Comparison of ENCODE assay signal across 8 cellular contexts in genomic region chr19:940591-941291, GRCh38. TPM values are rescaled to one million over a fixed set of nuclear protein-coding genes. Genes with fewer than 3 reads are reported as not detected.
DNase-seq lines count a peak whose midpoint lies in the region; ATAC-seq and TF ChIP-seq lines count a peak whose summit lies in the region.

No MANE protein-coding gene starts in this region.

- no peak for TF ChIP-seq POLR2A in gastroesophageal sphincter (IDR thresholded peaks at IDR 0.05)
- no peak for TF ChIP-seq POLR2A in prostate gland (IDR thresholded peaks at IDR 0.05)

- H3K36me3 Mint-ChIP-seq in activated T-helper 2 cell treated with anti-CD3 and anti-CD28 coated beads, Interferon-gamma antibody, Interleukin-2, Interleukin-4, amounts not matched to agents 10 μg/mL and 5 μg/mL and 100 μg/mL, durations not matched to agents 14 hours and 24 hours and 36 hours (ENCODE audit: low read depth), result peaks cover 33% of the 10 kb centered on the region

- no peaks in the 10 kb centered on the region for H3K9me3 Mint-ChIP-seq in activated T-helper 2 cell treated with anti-CD3 and anti-CD28 coated beads, Interferon-gamma antibody, Interleukin-2, Interleukin-4, amounts not matched to agents 10 μg/mL and 5 μg/mL and 100 μg/mL, durations not matched to agents 14 hours and 24 hours and 36 hours

- H3K4me1 ChIP-seq in PC-9 (replicated peaks; ENCODE audit: insufficient read depth), result peaks cover 31% of the 10 kb centered on the region
- H3K4me1 ChIP-seq in gastroesophageal sphincter, result peaks cover 0 to 33% (median 4%) of the 10 kb centered on the region in 3 donors
- peaks cover 3% of the 10 kb centered on the region for H3K4me1 ChIP-seq in prostate gland (replicated peaks)

- no peaks in the 10 kb centered on the region for H3K9me2 ChIP-seq in PC-9 (ENCODE audit: insufficient read depth)

- CTCF ChIA-PET in PC-9 (lab: Charles Lee), result interaction anchor here (0.6 kb wide), 1 partner anchor 54 kb away, joined by 4 read pairs; no protein-coding TSS in a partner anchor

- H3K4me3 ChIP-seq in AG09309 (ENCODE audit: control insufficient read depth, low read depth, low read length), result peak overlapping the region; percentile 33
- peak overlapping the region; percentile 35; the same call in 1 of the 2 replicates for H3K4me3 ChIP-seq in PC-9
- peak overlapping the region; percentile 1 to 48 for H3K4me3 ChIP-seq in gastroesophageal sphincter
- peak overlapping the region; percentile 24 to 27 for H3K4me3 ChIP-seq in prostate gland

- peak overlapping the region; percentile 69 for H3K4me3 Mint-ChIP-seq in activated T-helper 2 cell treated with anti-CD3 and anti-CD28 coated beads, Interferon-gamma antibody, Interleukin-2, Interleukin-4, amounts not matched to agents 10 μg/mL and 5 μg/mL and 100 μg/mL, durations not matched to agents 14 hours and 24 hours and 36 hours (ENCODE audit: low read depth)

- peaks cover 3% of the 10 kb centered on the region for H3K27me3 Mint-ChIP-seq in activated T-helper 2 cell treated with anti-CD3 and anti-CD28 coated beads, Interferon-gamma antibody, Interleukin-2, Interleukin-4, amounts not matched to agents 10 μg/mL and 5 μg/mL and 100 μg/mL, durations not matched to agents 14 hours and 24 hours and 36 hours (ENCODE audit: low read depth)

- peaks cover 32% of the 10 kb centered on the region for H3F3A ChIP-seq in PC-9 (ENCODE audit: insufficient read depth, low read depth)

- peaks cover 38% of the 10 kb centered on the region for H4K20me1 ChIP-seq in PC-9 (ENCODE audit: insufficient read depth)

- POLR2A ChIA-PET in PC-9 (lab: Charles Lee; ENCODE audit: unreplicated experiment), result no interaction called here

- peak overlapping the region; percentile 41 for H3K27ac ChIP-seq in PC-9
- H3K27ac ChIP-seq in gastroesophageal sphincter, result peak overlapping the region in 3 of 4 donors; percentile 79 to 87 (median 84)
- H3K27ac ChIP-seq in prostate gland, result peak overlapping the region; percentile 63 to 77

- H3K4me2 ChIP-seq in PC-9, result peak overlapping the region; percentile 77

- intact Hi-C loops in PC-9 (cut with micrococcal nuclease; ENCODE audit: unreplicated experiment), result no loop called here
- intact Hi-C loops in activated T-helper 2 cell treated with anti-CD3 and anti-CD28 coated beads, Interferon-gamma antibody, Interleukin-2, Interleukin-4, amounts not matched to agents 10 μg/mL and 5 μg/mL and 100 μg/mL, durations not matched to agents 14 hours and 24 hours and 36 hours (cut with micrococcal nuclease), result no loop called here
- intact Hi-C loops in prostate gland (cut with DNase I), result no loop called here

- no peaks in the 10 kb centered on the region for H3K79me2 ChIP-seq in PC-9 (ENCODE audit: low read depth)

- H3K27me3 ChIP-seq in PC-9 (ENCODE audit: insufficient read depth, low read depth) (no peaks in the 10 kb centered on the region), gastroesophageal sphincter (no peaks in the 10 kb centered on the region), prostate gland (replicated peaks; ENCODE audit: insufficient read depth) (no peaks in the 10 kb centered on the region)

- whole genome bisulfite sequencing in gastroesophageal sphincter (ENCODE audit: low coverage in 1 of 2), 2 donors, result no CpG with 5 or more reads among the region's 64 CpGs
- 10% methylated on average over 31 of the region's 64 CpGs for WGBS in prostate gland

- H2AFZ ChIP-seq in PC-9, result no peak overlapping the region

- TF ChIP-seq EP300 in gastroesophageal sphincter (IDR thresholded peaks at IDR 0.05), result no peak

- H3K9me3 ChIP-seq in PC-9 (ENCODE audit: insufficient read depth, low read depth), result no peaks in the 10 kb centered on the region
- H3K9me3 ChIP-seq in gastroesophageal sphincter, result no peaks in the 10 kb centered on the region
- H3K9me3 ChIP-seq in prostate gland, result no peaks in the 10 kb centered on the region

- H3K27ac Mint-ChIP-seq in activated T-helper 2 cell treated with anti-CD3 and anti-CD28 coated beads, Interferon-gamma antibody, Interleukin-2, Interleukin-4, amounts not matched to agents 10 μg/mL and 5 μg/mL and 100 μg/mL, durations not matched to agents 14 hours and 24 hours and 36 hours, result no peak overlapping the region

- ATAC-seq in GM19463 (IDR thresholded peaks at IDR 0.05; ENCODE audit: unreplicated experiment) (peak; percentile 69), gastroesophageal sphincter (peak; percentile 85), GM21576 (IDR thresholded peaks at IDR 0.05; ENCODE audit: unreplicated experiment) (no peak), GM21529 (IDR thresholded peaks at IDR 0.05; ENCODE audit: unreplicated experiment) (no peak)

- peaks cover 12% of the 10 kb centered on the region for H3K4me1 Mint-ChIP-seq in activated T-helper 2 cell treated with anti-CD3 and anti-CD28 coated beads, Interferon-gamma antibody, Interleukin-2, Interleukin-4, amounts not matched to agents 10 μg/mL and 5 μg/mL and 100 μg/mL, durations not matched to agents 14 hours and 24 hours and 36 hours (ENCODE audit: low read depth)

- DNase-seq in AG09309 (ENCODE audit: low read depth) (no peak), PC-9 (peak; percentile 64 to 95), prostate gland (ENCODE audit: low spot score) (peak; percentile 54)
- DNase-seq in activated T-helper 2 cell treated with anti-CD3 and anti-CD28 coated beads, Interferon-gamma antibody, Interleukin-2, Interleukin-4, amounts not matched to agents 10 μg/mL and 5 μg/mL and 100 μg/mL, durations not matched to agents 14 hours and 24 hours and 36 hours (ENCODE audit: low spot score), result no peak

- BruUV-seq in PC-9 (replicated peaks; lab: Mats Ljungman, UMichigan), result no TSS peak

- no peaks in the 10 kb centered on the region for H3K36me3 ChIP-seq in PC-9 (ENCODE audit: low read depth)
- peaks cover 0 to 4% of the 10 kb centered on the region in 2 donors for H3K36me3 ChIP-seq in gastroesophageal sphincter
- H3K36me3 ChIP-seq in prostate gland, result no peaks in the 10 kb centered on the region

- TF ChIP-seq CTCF in AG09309 (IDR thresholded peaks at IDR 0.05; ENCODE audit: control insufficient read depth, insufficient read depth, low read depth, low read length, missing control alignments) (no peak), PC-9 (conservative IDR thresholded peaks at IDR 0.05) (no peak), gastroesophageal sphincter (IDR thresholded peaks at IDR 0.05) (peak in 1 of 4 experiments; percentile 24), prostate gland (IDR thresholded peaks at IDR 0.05) (no peak)

RNA-seq across cellular contexts. Expression of gene ARID3A, which starts 14.9 kb away (rescaled TPM):
- 9.2 and 10.7 TPM in 2 replicates for total RNA-seq in PC-9 (2021)
- 42.0 and 42.6 TPM in 2 replicates for total RNA-seq in activated T-helper 2 cell treated with anti-CD3 and anti-CD28 coated beads, Interferon-gamma antibody, Interleukin-2, Interleukin-4, amounts not matched to agents 10 μg/mL and 5 μg/mL and 100 μg/mL, durations not matched to agents 14 hours and 24 hours and 36 hours
- 1 to 10 TPM; 3.6 to 6.2 (median 4.9) TPM for total RNA-seq in gastroesophageal sphincter
- total RNA-seq in prostate gland, result 10 to 100 TPM in 1 of 2 donors, 1 to 10 TPM in 1; 3.8 to 18.7 TPM

RNA-seq across cellular contexts. Expression of gene KISS1R, which starts 23.6 kb away (rescaled TPM):
- total RNA-seq in PC-9 (2021) (not detected in 2 replicates), gastroesophageal sphincter (not detected), prostate gland (not detected)
- 7.1 and 8.0 TPM in 2 replicates for total RNA-seq in activated T-helper 2 cell treated with anti-CD3 and anti-CD28 coated beads, Interferon-gamma antibody, Interleukin-2, Interleukin-4, amounts not matched to agents 10 μg/mL and 5 μg/mL and 100 μg/mL, durations not matched to agents 14 hours and 24 hours and 36 hours

RNA-seq across cellular contexts. Expression of gene R3HDM4, which starts 27.7 kb away (rescaled TPM):
- total RNA-seq in PC-9 (2021), result 55.8 and 57.5 TPM in 2 replicates
- total RNA-seq in activated T-helper 2 cell treated with anti-CD3 and anti-CD28 coated beads, Interferon-gamma antibody, Interleukin-2, Interleukin-4, amounts not matched to agents 10 μg/mL and 5 μg/mL and 100 μg/mL, durations not matched to agents 14 hours and 24 hours and 36 hours, result 77.1 and 83.3 TPM in 2 replicates
- total RNA-seq in gastroesophageal sphincter, result 10 to 100 TPM; 23.7 to 44.9 (median 32.9) TPM
- total RNA-seq in prostate gland, result 10 to 100 TPM; 36.9 to 58.7 TPM

RNA-seq across cellular contexts. Expression of gene WDR18, which starts 43.4 kb away (rescaled TPM):
- total RNA-seq in PC-9 (2021) (61.5 and 95.3 TPM in 2 replicates), gastroesophageal sphincter (10 to 100 TPM in 3 of 4 donors, 1 to 10 TPM in 1; 7.2 to 43.9 (median 20.1) TPM), prostate gland (10 to 100 TPM; 35.0 to 94.8 TPM)
- total RNA-seq in activated T-helper 2 cell treated with anti-CD3 and anti-CD28 coated beads, Interferon-gamma antibody, Interleukin-2, Interleukin-4, amounts not matched to agents 10 μg/mL and 5 μg/mL and 100 μg/mL, durations not matched to agents 14 hours and 24 hours and 36 hours, result 88.6 and 94.9 TPM in 2 replicates

RNA-seq across cellular contexts. Expression of gene RNU6-9, which starts 47.5 kb away (rescaled TPM):
- total RNA-seq in PC-9 (2021) (not detected in 2 replicates), gastroesophageal sphincter (not detected), prostate gland (not detected)
- total RNA-seq in activated T-helper 2 cell treated with anti-CD3 and anti-CD28 coated beads, Interferon-gamma antibody, Interleukin-2, Interleukin-4, amounts not matched to agents 10 μg/mL and 5 μg/mL and 100 μg/mL, durations not matched to agents 14 hours and 24 hours and 36 hours, result not detected in 2 replicates

Comparison
In these comparisons a context has a peak if more than half of its experiments do, and no peak if none do; other contexts are left out.
1. DNase-seq: peak in PC-9 (2 of 2) and prostate gland (single experiment); none in AG09309 (single experiment) and activated T-helper 2 cell treated with anti-CD3 and anti-CD28 coated beads, Interferon-gamma antibody, Interleukin-2, Interleukin-4, amounts not matched to agents 10 μg/mL and 5 μg/mL and 100 μg/mL, durations not matched to agents 14 hours and 24 hours and 36 hours (single experiment).
2. ATAC-seq: peak in GM19463 (single experiment) and gastroesophageal sphincter (single experiment); none in GM21576 (single experiment) and GM21529 (single experiment).
3. Peak in every context shown above with its lines, with median percentiles within 50 percentile points of each other: H3K4me3 ChIP-seq and H3K27ac ChIP-seq.